9 cellular contexts compared by ENCODE assay signal in the genomic region with DNA sequence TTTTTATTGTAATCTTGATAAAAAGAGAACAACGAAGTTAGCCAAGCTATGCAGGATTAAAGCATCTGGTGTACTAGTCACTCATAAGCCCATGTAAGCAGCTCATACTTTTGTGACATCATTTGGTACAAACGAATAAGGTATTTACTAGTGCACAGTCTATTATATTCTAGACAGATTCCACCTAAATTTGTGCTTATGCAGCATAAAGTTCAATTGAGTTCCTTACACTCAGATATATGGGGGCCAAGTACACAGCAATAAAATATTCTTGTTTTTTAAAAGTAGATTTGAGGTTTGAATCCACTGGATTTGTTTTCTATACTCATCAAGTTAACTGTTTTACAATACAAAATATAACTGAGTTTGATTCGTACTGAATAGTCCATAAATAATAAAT.
"Had no signal": no experiment of that assay in that cellular context is flagged by ENCODE, and none has a peak within 500 bp of the region (broad histone marks: within the 10 kb centered on the region; RNA-seq: fewer than 3 reads in every experiment).

No MANE protein-coding gene starts in this region.

- H3K4me2 ChIP-seq: GM23338, KMS-11 had no signal

- FAIRE-seq: H1, H54, HTR-8/SVneo had no signal

- DNase-seq: H9, HCEC 1CT, Karpas-422, KBM-7 had no signal

- H3K27ac ChIP-seq: KMS-11 had no signal

- H2AFZ ChIP-seq: GM23338 had no signal

- H3K4me3 ChIP-seq: GM23338 had no signal

- H3K9ac ChIP-seq: KMS-11 had no signal

- ATAC-seq: GM23338 had no signal
